In genomic region chr16:84084570-84085270, GRCh38 we compare ENCODE assay signal across 8 cellular contexts. TPM values are rescaled to one million over a fixed set of nuclear protein-coding genes. Genes with fewer than 3 reads are reported as not detected.
DNase-seq lines count a peak whose midpoint lies in the region; ATAC-seq and TF ChIP-seq lines count a peak whose summit lies in the region.

No MANE protein-coding gene starts in this region.

- H3K4me1 ChIP-seq in OCI-LY7 (ENCODE audit: insufficient read depth, low read length, poor library complexity, severe bottlenecking) (peaks cover 52% of the 10 kb centered on the region), osteoblast (ENCODE audit: insufficient read depth, low read length) (no peaks in the 10 kb centered on the region)

- POLR2A ChIA-PET in OCI-LY7 (lab: Charles Lee) = interaction anchor here (0.6 kb wide), 1 partner anchor 15 kb away, joined by 3 read pairs; no protein-coding TSS in a partner anchor

- peaks cover 87% of the 10 kb centered on the region for H3K36me3 ChIP-seq in OCI-LY7 (ENCODE audit: insufficient read depth, low read length)
- H3K36me3 ChIP-seq in osteoblast (ENCODE audit: insufficient read depth, low read length) = peaks cover 65% of the 10 kb centered on the region

- H3K36me3 Mint-ChIP-seq in type B pancreatic cell = peaks cover 15% of the 10 kb centered on the region

- H3K4me2 ChIP-seq in OCI-LY7 (ENCODE audit: low read length) (peak overlapping the region; percentile 63), osteoblast (ENCODE audit: insufficient read depth, low read length) (no peak overlapping the region)

- H3K9me3 ChIP-seq in OCI-LY7 (ENCODE audit: low read length) = no peaks in the 10 kb centered on the region
- H3K9me3 ChIP-seq in osteoblast (ENCODE audit: low read depth, low read length) = no peaks in the 10 kb centered on the region

- no peaks in the 10 kb centered on the region for H3K27me3 ChIP-seq in osteoblast (ENCODE audit: insufficient read depth, low read length)

- H4K20me1 ChIP-seq in OCI-LY7 (ENCODE audit: insufficient read depth, low read length) (0 out of 2 replicates have a peak, but pooled peaks cover 3% of the 10 kb centered on the region), osteoblast (ENCODE audit: insufficient read depth, low read length) (peaks cover 11% of the 10 kb centered on the region)

- H3K79me2 ChIP-seq in OCI-LY7 (ENCODE audit: insufficient read depth, low read depth, low read length) (no peaks in the 10 kb centered on the region), osteoblast (ENCODE audit: insufficient read depth, low read length) (peaks cover 2% of the 10 kb centered on the region)

- H3K27ac ChIP-seq in OCI-LY7 (ENCODE audit: low read depth, low read length, poor library complexity, severe bottlenecking) (peak overlapping the region; percentile 66), osteoblast (ENCODE audit: low read depth, low read length) (no peak overlapping the region)

- no peak overlapping the region for H3K4me3 Mint-ChIP-seq in type B pancreatic cell

- no peaks in the 10 kb centered on the region for H3K4me1 Mint-ChIP-seq in type B pancreatic cell (ENCODE audit: unreplicated experiment)

- TF ChIP-seq CTCF in GM12865 (IDR thresholded peaks at IDR 0.05; ENCODE audit: insufficient read depth, low read depth, low read length, missing control alignments) (peak; percentile 87), OCI-LY7 (conservative IDR thresholded peaks at IDR 0.05; ENCODE audit: low read length) (peak; percentile 94), fibroblast of mammary gland (conservative IDR thresholded peaks at IDR 0.05; ENCODE audit: control insufficient read depth, insufficient read depth, low read depth, low read length) (peak; percentile 73), osteoblast (IDR thresholded peaks at IDR 0.05; ENCODE audit: extremely low read depth, low read depth, low read length) (peak; percentile 71), type B pancreatic cell (conservative IDR thresholded peaks at IDR 0.05) (peak; percentile 82)

- H3K4me3 ChIP-seq in GM12865 (ENCODE audit: low read depth, low read length) (no peak overlapping the region), OCI-LY7 (ENCODE audit: low read depth, low read length, poor library complexity, severe bottlenecking) (peak overlapping the region; percentile 11), fibroblast of mammary gland (ENCODE audit: control insufficient read depth, low read depth, low read length) (no peak overlapping the region), osteoblast (ENCODE audit: insufficient read depth, low read length) (no peak overlapping the region)

- intact Hi-C loops in OCI-LY7 (cut with micrococcal nuclease; ENCODE audit: unreplicated experiment) = loop anchor here (1.0 to 2.0 kb wide), 4 partner anchors 32 to 103 kb away; partner anchors contain the start of genes MBTPS1 and TAF1C

- no peak overlapping the region for H2AFZ ChIP-seq in OCI-LY7 (ENCODE audit: low read length)
- no peak overlapping the region for H2AFZ ChIP-seq in osteoblast (ENCODE audit: low read length)

- H3K27ac Mint-ChIP-seq in type B pancreatic cell = no peak overlapping the region

- no peaks in the 10 kb centered on the region for H3K27me3 Mint-ChIP-seq in type B pancreatic cell

- DNase-seq in GM12865 (ENCODE audit: low read depth) (peak; percentile 88), OCI-LY7 (ENCODE audit: low spot score) (peak; percentile 86), fibroblast of mammary gland (ENCODE audit: low read depth) (peak; percentile 65), osteoblast (ENCODE audit: insufficient read length, low spot score, missing footprints) (peak; percentile 84), type B pancreatic cell (ENCODE audit: extremely low spot score, unreplicated experiment) (no peak)
- peak; percentile 65 for DNase-seq in activated T-cell treated with anti-CD3 and anti-CD28 coated beads, Interleukin-2, amount 50 U/mL, for 1 hour

- CTCF ChIA-PET in OCI-LY7 (lab: Charles Lee; ENCODE audit: unreplicated experiment) = interaction anchor here (0.7 to 1.8 kb wide), 4 partner anchors 32 to 102 kb away, joined by 5 to 11 read pairs (median 6); partner anchors contain the start of genes MBTPS1 and TAF1C

- no peaks in the 10 kb centered on the region for H3K9me3 Mint-ChIP-seq in type B pancreatic cell

- BruUV-seq in OCI-LY7 (replicated peaks; lab: Mats Ljungman, UMichigan) = no TSS peak

- ATAC-seq in HG03432 (IDR thresholded peaks at IDR 0.05; ENCODE audit: unreplicated experiment) (peak; percentile 54), HG02678 (IDR thresholded peaks at IDR 0.05; ENCODE audit: unreplicated experiment) (no peak)

- H3K9me2 ChIP-seq in OCI-LY7 (ENCODE audit: insufficient read depth, low read length) = no peaks in the 10 kb centered on the region

RNA-seq across cellular contexts. Expression of gene MBTPS1, which starts 32.0 kb away (rescaled TPM):
- 39.4 and 49.6 TPM in 2 replicates for total RNA-seq in OCI-LY7 (2014; rRNA removed; shearing (Covaris generic))
- total RNA-seq in OCI-LY7 (2022) (65.2 and 71.8 TPM in 2 replicates), osteoblast (114 and 133 TPM in 2 replicates), type B pancreatic cell (ENCODE audit: low replicate concordance) (75.7 and 88.4 TPM in 2 replicates)

RNA-seq across cellular contexts. Expression of gene SLC38A8, which starts 42.1 kb away (rescaled TPM):
- not detected in 2 replicates for total RNA-seq in OCI-LY7 (2014; rRNA removed; shearing (Covaris generic))
- total RNA-seq in OCI-LY7 (2022) (not detected in 2 replicates), osteoblast (not detected in 2 replicates), type B pancreatic cell (ENCODE audit: low replicate concordance) (not detected in 2 replicates)
